7 cellular contexts compared by ENCODE assay signal in the genomic region with DNA sequence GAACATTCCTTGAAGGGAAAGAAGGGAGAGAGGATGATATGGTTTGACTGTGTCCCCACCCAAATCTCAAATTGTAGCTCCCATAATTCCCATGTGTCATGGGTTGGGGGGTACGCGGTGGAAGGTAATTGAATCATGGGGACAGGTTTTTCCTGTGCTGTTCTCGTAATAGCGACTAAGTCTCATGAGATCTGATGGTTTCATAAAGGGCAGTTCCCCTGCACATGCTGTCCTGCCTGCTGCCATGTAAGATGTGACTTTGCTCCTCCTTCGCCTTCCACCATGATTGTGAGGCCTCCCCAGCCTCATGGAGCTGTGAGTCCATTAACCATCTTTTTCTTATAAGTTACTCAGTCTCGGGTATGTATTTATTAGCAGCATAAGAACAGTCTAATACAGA.
DNase-seq lines count a peak whose midpoint lies in the region; ATAC-seq, FAIRE-seq and TF ChIP-seq lines count a peak whose summit lies in the region.
"Not testable (repeated sequence)": the region's sequence is repeated elsewhere in the genome, so short reads cannot be mapped to it uniquely, and the experiment has no call there.

No MANE protein-coding gene starts in this region.

- not testable (repeated sequence) for H3K4me3 Mint-ChIP-seq in astrocyte (ENCODE audit: unreplicated experiment)
- peak overlapping the region; percentile 21 for H3K4me3 Mint-ChIP-seq in osteocyte (ENCODE audit: unreplicated experiment)

- ATAC-seq in aorta (ENCODE audit: low FRiP score): not testable (repeated sequence)

- intact Hi-C loops in left ventricle myocardium inferior (cut with micrococcal nuclease); spleen (cut with DNase I; ENCODE audit: low total_unique reads); aorta (cut with DNase I): not testable (repeated sequence)

- H3K4me1 Mint-ChIP-seq in astrocyte (ENCODE audit: low read depth, unreplicated experiment) (peaks cover 73% of the 10 kb centered on the region), osteocyte (ENCODE audit: unreplicated experiment) (peaks cover 94% of the 10 kb centered on the region)

- H2AFZ ChIP-seq in ACC112 (ENCODE audit: low read length, unreplicated experiment); astrocyte (ENCODE audit: low read depth, low read length): not testable (repeated sequence)

- H3K27ac ChIP-seq in ACC112 (ENCODE audit: low read depth, low read length): 0 out of 2 replicates have a peak overlapping the region, but pooled peaks have one; percentile 10
- peak overlapping the region; percentile 43 for H3K27ac ChIP-seq in astrocyte (ENCODE audit: low read depth, low read length)
- H3K27ac ChIP-seq in coronary artery: peak overlapping the region; percentile 44 to 95
- peak overlapping the region; percentile 86 for H3K27ac ChIP-seq in left ventricle myocardium inferior (replicated peaks)
- peak overlapping the region in 5 of 8 donors; percentile 36 to 83 (median 68) for H3K27ac ChIP-seq in spleen
- peak overlapping the region; percentile 22 to 59 for H3K27ac ChIP-seq in aorta (ENCODE audit: low read depth in 1 of 2, low read length in 2 of 2)

- WGBS in spleen, 5 donors: 91 to 98% (median 94%) methylated on average over 6 of the region's 6 CpGs
- WGBS in aorta, 2 donors: 95 to 98% methylated on average over 6 of the region's 6 CpGs

- H3K9me3 ChIP-seq in astrocyte (ENCODE audit: insufficient read depth, low read depth, low read length); left ventricle myocardium inferior (replicated peaks); spleen; aorta (ENCODE audit: control insufficient read depth, low read length): not testable (repeated sequence)

- not testable (repeated sequence) for H4K20me1 ChIP-seq in astrocyte (ENCODE audit: insufficient read depth, low read length)

- not testable (repeated sequence) for H3K4me3 ChIP-seq in ACC112 (ENCODE audit: low read depth, low read length); astrocyte (ENCODE audit: insufficient read depth, low read depth, low read length); coronary artery; left ventricle myocardium inferior; spleen; aorta (ENCODE audit: low read length in 2 of 2)

- H3K27ac Mint-ChIP-seq in astrocyte (ENCODE audit: unreplicated experiment) (peak overlapping the region; percentile 56), osteocyte (ENCODE audit: unreplicated experiment) (peak overlapping the region; percentile 92)

- peaks cover 35% of the 10 kb centered on the region for H3K36me3 Mint-ChIP-seq in astrocyte (ENCODE audit: low read depth, unreplicated experiment)
- H3K36me3 Mint-ChIP-seq in osteocyte (ENCODE audit: unreplicated experiment): peaks cover 46% of the 10 kb centered on the region

- not testable (repeated sequence) for TF ChIP-seq CTCF in astrocyte (IDR thresholded peaks at IDR 0.05; ENCODE audit: insufficient read depth, low read depth, low read length); coronary artery (IDR thresholded peaks at IDR 0.05); left ventricle myocardium inferior (IDR thresholded peaks at IDR 0.05; ENCODE audit: borderline replicate concordance); osteocyte (IDR thresholded peaks at IDR 0.05); spleen (IDR thresholded peaks at IDR 0.05 in 8 of 11, conservative IDR thresholded peaks at IDR 0.05 in 3 of 11)

- not testable (repeated sequence) for DNase-seq in astrocyte (ENCODE audit: low read depth); coronary artery (ENCODE audit: low spot score); left ventricle myocardium inferior; osteocyte (ENCODE audit: extremely low spot score, unreplicated experiment); spleen; aorta

- not testable (repeated sequence) for H3K9ac ChIP-seq in astrocyte (ENCODE audit: low read length)

- not testable (repeated sequence) for TF ChIP-seq POLR2A in spleen (IDR thresholded peaks at IDR 0.05)

- H3K4me1 ChIP-seq in ACC112 (ENCODE audit: control insufficient read depth, insufficient read depth, low read length, unreplicated experiment) (peaks cover 77% of the 10 kb centered on the region), astrocyte (ENCODE audit: insufficient read depth, low read length) (peaks cover 64% of the 10 kb centered on the region), left ventricle myocardium inferior (peaks cover 100% of the 10 kb centered on the region), spleen (peaks cover 0 to 67% (median 18%) of the 10 kb centered on the region in 6 donors), aorta (ENCODE audit: control insufficient read depth in 1 of 2, insufficient read depth in 2 of 2, low read length in 2 of 2) (peaks cover 5 to 34% of the 10 kb centered on the region in 2 donors)

- H3K79me2 ChIP-seq in ACC112 (ENCODE audit: control insufficient read depth, insufficient read depth, low read length, unreplicated experiment) (peaks cover 86% of the 10 kb centered on the region), astrocyte (ENCODE audit: insufficient read depth, low read length) (peaks cover 88% of the 10 kb centered on the region)

- not testable (repeated sequence) for H3K27me3 ChIP-seq in ACC112 (ENCODE audit: insufficient read depth, low read length); astrocyte (ENCODE audit: insufficient read depth, low read length); left ventricle myocardium inferior (ENCODE audit: low read depth); spleen (replicated peaks in 1 of 7); aorta (ENCODE audit: control insufficient read depth in 1 of 2, insufficient read depth in 2 of 2, low read length in 1 of 2)

- H3K4me2 ChIP-seq in astrocyte (ENCODE audit: low read length): not testable (repeated sequence)

- not testable (repeated sequence) for H3K27me3 Mint-ChIP-seq in astrocyte (ENCODE audit: low read depth, unreplicated experiment); osteocyte (ENCODE audit: unreplicated experiment)

- not testable (repeated sequence) for H3K9me3 Mint-ChIP-seq in astrocyte (ENCODE audit: unreplicated experiment); osteocyte (ENCODE audit: unreplicated experiment)

- not testable (repeated sequence) for FAIRE-seq in astrocyte (lab: Jason Lieb, UNC)

- H3K36me3 ChIP-seq in ACC112 (ENCODE audit: insufficient read depth, low read length); left ventricle myocardium inferior; spleen; aorta (ENCODE audit: control insufficient read depth in 1 of 2, insufficient read depth in 2 of 2, low read length in 1 of 2): not testable (repeated sequence)
- H3K36me3 ChIP-seq in astrocyte (ENCODE audit: insufficient read depth, low read length): peaks cover 14% of the 10 kb centered on the region

Comparison
In these comparisons a context has a peak if more than half of its experiments do, and no peak if none do; other contexts are left out.
1. H3K27ac ChIP-seq: peak in every context shown above with its lines; median percentile 86 in left ventricle myocardium inferior; 70 in coronary artery; 68 in spleen; 43 in astrocyte; 40 in aorta; 10 in ACC112.